Comparison of ENCODE assay signal across 1 cellular context in the genomic region with DNA sequence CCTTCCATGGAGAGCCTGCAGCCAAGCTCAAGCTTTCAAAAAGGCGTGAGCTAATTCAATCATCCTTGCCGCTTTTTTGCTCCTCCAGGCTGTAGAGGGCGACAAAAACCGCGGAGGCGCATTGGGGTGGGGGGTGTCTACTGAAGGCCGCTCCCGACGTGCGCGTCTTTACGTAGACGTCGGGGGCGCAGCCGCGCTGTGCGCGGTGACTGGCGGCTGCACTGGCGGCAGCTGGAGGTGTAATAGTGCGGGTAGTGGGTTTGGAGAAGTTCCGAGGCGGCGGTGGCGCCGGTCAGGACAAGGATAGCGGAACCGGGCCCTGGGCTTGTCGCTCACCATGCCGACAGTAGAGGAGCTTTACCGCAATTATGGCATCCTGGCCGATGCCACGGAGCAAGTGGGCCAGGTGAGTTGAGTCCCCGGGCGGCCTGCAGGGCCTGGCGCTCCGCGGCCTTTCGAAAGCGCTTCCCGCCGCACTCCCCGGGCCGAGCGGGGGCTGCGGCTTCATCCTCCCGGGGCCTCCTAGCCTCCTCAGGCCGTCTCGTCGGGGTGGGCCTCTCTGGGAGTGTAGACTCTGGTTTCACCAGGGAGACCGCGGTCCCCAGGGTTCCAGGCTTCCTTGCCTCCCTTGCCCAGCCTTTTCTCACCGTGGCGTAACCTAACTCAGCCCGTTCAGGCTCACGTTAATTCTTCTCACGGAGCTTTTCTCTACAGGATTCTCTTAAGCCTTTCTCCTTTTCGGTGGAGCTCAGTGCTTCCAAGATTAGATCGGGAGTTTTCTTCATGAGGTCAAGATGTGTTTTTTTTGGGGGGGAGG.
TF ChIP-seq lines count a peak whose summit lies in the region.

A gene (plus strand): TSS at position 206 of the 817 bp plus-strand sequence. CDS start 132 bp downstream, at position 338.

TF ChIP-seq in HepG2, 621 proteins besides CTCF, POLR2A, EP300 and RAD21 (continued from another document and continues in another):
- TF ChIP-seq, protein P1, sequence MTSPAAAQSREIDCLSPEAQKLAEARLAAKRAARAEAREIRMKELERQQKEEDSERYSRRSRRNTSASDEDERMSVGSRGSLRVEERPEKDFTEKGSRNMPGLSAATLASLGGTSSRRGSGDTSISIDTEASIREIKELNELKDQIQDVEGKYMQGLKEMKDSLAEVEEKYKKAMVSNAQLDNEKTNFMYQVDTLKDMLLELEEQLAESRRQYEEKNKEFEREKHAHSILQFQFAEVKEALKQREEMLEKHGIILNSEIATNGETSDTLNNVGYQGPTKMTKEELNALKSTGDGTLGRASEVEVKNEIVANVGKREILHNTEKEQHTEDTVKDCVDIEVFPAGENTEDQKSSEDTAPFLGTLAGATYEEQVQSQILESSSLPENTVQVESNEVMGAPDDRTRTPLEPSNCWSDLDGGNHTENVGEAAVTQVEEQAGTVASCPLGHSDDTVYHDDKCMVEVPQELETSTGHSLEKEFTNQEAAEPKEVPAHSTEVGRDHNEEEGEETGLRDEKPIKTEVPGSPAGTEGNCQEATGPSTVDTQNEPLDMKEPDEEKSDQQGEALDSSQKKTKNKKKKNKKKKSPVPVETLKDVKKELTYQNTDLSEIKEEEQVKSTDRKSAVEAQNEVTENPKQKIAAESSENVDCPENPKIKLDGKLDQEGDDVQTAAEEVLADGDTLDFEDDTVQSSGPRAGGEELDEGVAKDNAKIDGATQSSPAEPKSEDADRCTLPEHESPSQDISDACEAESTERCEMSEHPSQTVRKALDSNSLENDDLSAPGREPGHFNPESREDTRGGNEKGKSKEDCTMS (CRISPR knock-in tag; conservative IDR thresholded peaks at IDR 0.05) = no peak
- TF ChIP-seq NFKB2 (CRISPR knock-in tag; IDR thresholded peaks at IDR 0.05; ENCODE audit: borderline replicate concordance) (peak; percentile 71; the same call in 1 of the 2 replicates), ZNF558 (CRISPR knock-in tag; IDR thresholded peaks at IDR 0.05; ENCODE audit: borderline replicate concordance) (peak; percentile 71; the same call in 1 of the 2 replicates), ZNF121 (CRISPR knock-in tag; IDR thresholded peaks at IDR 0.05) (peak; percentile 64; the same call in 1 of the 2 replicates), PRPF4 (IDR thresholded peaks at IDR 0.05; ENCODE audit: low read depth, low read length, poor library complexity, severe bottlenecking) (no peak), ADNP (CRISPR knock-in tag; IDR thresholded peaks at IDR 0.05) (no peak), DNMT1 (CRISPR knock-in tag; IDR thresholded peaks at IDR 0.05) (no peak), ZFP90 (CRISPR knock-in tag; IDR thresholded peaks at IDR 0.05; ENCODE audit: borderline replicate concordance) (peak; percentile 73; the same call in 1 of the 2 replicates), SMAD1 (CRISPR knock-in tag; IDR thresholded peaks at IDR 0.05; ENCODE audit: borderline replicate concordance, low read depth) (peak; percentile 76; the same call in 1 of the 2 replicates), FOXA1 (IDR thresholded peaks at IDR 0.05) (no peak), FOXA1 (CRISPR knock-in tag; IDR thresholded peaks at IDR 0.05) (peak; percentile 55; the same call in 1 of the 2 replicates), ZFX (CRISPR knock-in tag; IDR thresholded peaks at IDR 0.05; ENCODE audit: low read depth) (peak; percentile 98), ZC3H4 (CRISPR knock-in tag; IDR thresholded peaks at IDR 0.05; ENCODE audit: borderline replicate concordance) (no peak), MXD4 (CRISPR knock-in tag; IDR thresholded peaks at IDR 0.05) (peak; percentile 67), ZNF839 (CRISPR knock-in tag; IDR thresholded peaks at IDR 0.05; ENCODE audit: borderline replicate concordance) (no peak), ZMYM2 (CRISPR knock-in tag; IDR thresholded peaks at IDR 0.05) (no peak), ERF (CRISPR knock-in tag; IDR thresholded peaks at IDR 0.05) (peak; percentile 39; the same call in 1 of the 2 replicates), SRF (IDR thresholded peaks at IDR 0.05; ENCODE audit: low read depth, low read length) (no peak), ZSCAN30 (CRISPR knock-in tag; IDR thresholded peaks at IDR 0.05) (no peak), TCF7L2 (IDR thresholded peaks at IDR 0.05; ENCODE audit: low read depth, low read length) (no peak), ZNF674 (CRISPR knock-in tag; IDR thresholded peaks at IDR 0.05; ENCODE audit: low read depth) (no peak), ZNF333 (CRISPR knock-in tag; IDR thresholded peaks at IDR 0.05; ENCODE audit: borderline replicate concordance) (no peak), FOXA3 (CRISPR knock-in tag; IDR thresholded peaks at IDR 0.05) (peak; percentile 55), FOXK1 (CRISPR knock-in tag; IDR thresholded peaks at IDR 0.05; ENCODE audit: borderline replicate concordance, low read depth) (peak; percentile 88; the same call in 1 of the 2 replicates), STAG1 (CRISPR knock-in tag; IDR thresholded peaks at IDR 0.05) (no peak), FOXC1 (CRISPR knock-in tag; IDR thresholded peaks at IDR 0.05; ENCODE audit: borderline replicate concordance) (peak; percentile 54; the same call in 1 of the 2 replicates), MAF1 (CRISPR knock-in tag; IDR thresholded peaks at IDR 0.05; ENCODE audit: borderline replicate concordance) (peak; percentile 87; the same call in 1 of the 2 replicates), NAIF1 (CRISPR knock-in tag; IDR thresholded peaks at IDR 0.05; ENCODE audit: borderline replicate concordance) (peak; percentile 91), CHD2 (IDR thresholded peaks at IDR 0.05; ENCODE audit: low read depth, low read length) (no peak), JUNB (CRISPR knock-in tag; IDR thresholded peaks at IDR 0.05; ENCODE audit: borderline replicate concordance) (no peak), ZNF782 (CRISPR knock-in tag; IDR thresholded peaks at IDR 0.05; ENCODE audit: borderline replicate concordance) (peak; percentile 95), ZNF260 (CRISPR knock-in tag; IDR thresholded peaks at IDR 0.05; ENCODE audit: borderline replicate concordance, low read depth) (no peak), ZKSCAN5 (CRISPR knock-in tag; IDR thresholded peaks at IDR 0.05) (no peak), ZNF589 (CRISPR knock-in tag; conservative IDR thresholded peaks at IDR 0.05) (no peak), SATB2 (CRISPR knock-in tag; IDR thresholded peaks at IDR 0.05) (0 out of 2 replicates have a peak, but pooled peaks have one; percentile 60)
- TF ChIP-seq, protein P2, sequence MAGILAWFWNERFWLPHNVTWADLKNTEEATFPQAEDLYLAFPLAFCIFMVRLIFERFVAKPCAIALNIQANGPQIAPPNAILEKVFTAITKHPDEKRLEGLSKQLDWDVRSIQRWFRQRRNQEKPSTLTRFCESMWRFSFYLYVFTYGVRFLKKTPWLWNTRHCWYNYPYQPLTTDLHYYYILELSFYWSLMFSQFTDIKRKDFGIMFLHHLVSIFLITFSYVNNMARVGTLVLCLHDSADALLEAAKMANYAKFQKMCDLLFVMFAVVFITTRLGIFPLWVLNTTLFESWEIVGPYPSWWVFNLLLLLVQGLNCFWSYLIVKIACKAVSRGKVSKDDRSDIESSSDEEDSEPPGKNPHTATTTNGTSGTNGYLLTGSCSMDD (CRISPR knock-in tag; IDR thresholded peaks at IDR 0.05) = no peak
- TF ChIP-seq, protein P3, sequence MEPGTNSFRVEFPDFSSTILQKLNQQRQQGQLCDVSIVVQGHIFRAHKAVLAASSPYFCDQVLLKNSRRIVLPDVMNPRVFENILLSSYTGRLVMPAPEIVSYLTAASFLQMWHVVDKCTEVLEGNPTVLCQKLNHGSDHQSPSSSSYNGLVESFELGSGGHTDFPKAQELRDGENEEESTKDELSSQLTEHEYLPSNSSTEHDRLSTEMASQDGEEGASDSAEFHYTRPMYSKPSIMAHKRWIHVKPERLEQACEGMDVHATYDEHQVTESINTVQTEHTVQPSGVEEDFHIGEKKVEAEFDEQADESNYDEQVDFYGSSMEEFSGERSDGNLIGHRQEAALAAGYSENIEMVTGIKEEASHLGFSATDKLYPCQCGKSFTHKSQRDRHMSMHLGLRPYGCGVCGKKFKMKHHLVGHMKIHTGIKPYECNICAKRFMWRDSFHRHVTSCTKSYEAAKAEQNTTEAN (CRISPR knock-in tag; conservative IDR thresholded peaks at IDR 0.05) = 0 out of 2 replicates have a peak, but pooled peaks have one; percentile 68
- TF ChIP-seq, protein P4, sequence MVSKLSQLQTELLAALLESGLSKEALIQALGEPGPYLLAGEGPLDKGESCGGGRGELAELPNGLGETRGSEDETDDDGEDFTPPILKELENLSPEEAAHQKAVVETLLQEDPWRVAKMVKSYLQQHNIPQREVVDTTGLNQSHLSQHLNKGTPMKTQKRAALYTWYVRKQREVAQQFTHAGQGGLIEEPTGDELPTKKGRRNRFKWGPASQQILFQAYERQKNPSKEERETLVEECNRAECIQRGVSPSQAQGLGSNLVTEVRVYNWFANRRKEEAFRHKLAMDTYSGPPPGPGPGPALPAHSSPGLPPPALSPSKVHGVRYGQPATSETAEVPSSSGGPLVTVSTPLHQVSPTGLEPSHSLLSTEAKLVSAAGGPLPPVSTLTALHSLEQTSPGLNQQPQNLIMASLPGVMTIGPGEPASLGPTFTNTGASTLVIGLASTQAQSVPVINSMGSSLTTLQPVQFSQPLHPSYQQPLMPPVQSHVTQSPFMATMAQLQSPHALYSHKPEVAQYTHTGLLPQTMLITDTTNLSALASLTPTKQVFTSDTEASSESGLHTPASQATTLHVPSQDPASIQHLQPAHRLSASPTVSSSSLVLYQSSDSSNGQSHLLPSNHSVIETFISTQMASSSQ (IDR thresholded peaks at IDR 0.05; ENCODE audit: low read depth) = peak; percentile 31; the same call in 1 of the 2 replicates
- TF ChIP-seq, protein P4 (CRISPR knock-in tag; IDR thresholded peaks at IDR 0.05; ENCODE audit: borderline replicate concordance) = peak; percentile 55; the same call in 1 of the 2 replicates
- TF ChIP-seq, protein P5, sequence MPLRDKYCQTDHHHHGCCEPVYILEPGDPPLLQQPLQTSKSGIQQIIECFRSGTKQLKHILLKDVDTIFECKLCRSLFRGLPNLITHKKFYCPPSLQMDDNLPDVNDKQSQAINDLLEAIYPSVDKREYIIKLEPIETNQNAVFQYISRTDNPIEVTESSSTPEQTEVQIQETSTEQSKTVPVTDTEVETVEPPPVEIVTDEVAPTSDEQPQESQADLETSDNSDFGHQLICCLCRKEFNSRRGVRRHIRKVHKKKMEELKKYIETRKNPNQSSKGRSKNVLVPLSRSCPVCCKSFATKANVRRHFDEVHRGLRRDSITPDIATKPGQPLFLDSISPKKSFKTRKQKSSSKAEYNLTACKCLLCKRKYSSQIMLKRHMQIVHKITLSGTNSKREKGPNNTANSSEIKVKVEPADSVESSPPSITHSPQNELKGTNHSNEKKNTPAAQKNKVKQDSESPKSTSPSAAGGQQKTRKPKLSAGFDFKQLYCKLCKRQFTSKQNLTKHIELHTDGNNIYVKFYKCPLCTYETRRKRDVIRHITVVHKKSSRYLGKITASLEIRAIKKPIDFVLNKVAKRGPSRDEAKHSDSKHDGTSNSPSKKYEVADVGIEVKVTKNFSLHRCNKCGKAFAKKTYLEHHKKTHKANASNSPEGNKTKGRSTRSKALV (CRISPR knock-in tag; IDR thresholded peaks at IDR 0.05) = no peak
- TF ChIP-seq, protein P6, sequence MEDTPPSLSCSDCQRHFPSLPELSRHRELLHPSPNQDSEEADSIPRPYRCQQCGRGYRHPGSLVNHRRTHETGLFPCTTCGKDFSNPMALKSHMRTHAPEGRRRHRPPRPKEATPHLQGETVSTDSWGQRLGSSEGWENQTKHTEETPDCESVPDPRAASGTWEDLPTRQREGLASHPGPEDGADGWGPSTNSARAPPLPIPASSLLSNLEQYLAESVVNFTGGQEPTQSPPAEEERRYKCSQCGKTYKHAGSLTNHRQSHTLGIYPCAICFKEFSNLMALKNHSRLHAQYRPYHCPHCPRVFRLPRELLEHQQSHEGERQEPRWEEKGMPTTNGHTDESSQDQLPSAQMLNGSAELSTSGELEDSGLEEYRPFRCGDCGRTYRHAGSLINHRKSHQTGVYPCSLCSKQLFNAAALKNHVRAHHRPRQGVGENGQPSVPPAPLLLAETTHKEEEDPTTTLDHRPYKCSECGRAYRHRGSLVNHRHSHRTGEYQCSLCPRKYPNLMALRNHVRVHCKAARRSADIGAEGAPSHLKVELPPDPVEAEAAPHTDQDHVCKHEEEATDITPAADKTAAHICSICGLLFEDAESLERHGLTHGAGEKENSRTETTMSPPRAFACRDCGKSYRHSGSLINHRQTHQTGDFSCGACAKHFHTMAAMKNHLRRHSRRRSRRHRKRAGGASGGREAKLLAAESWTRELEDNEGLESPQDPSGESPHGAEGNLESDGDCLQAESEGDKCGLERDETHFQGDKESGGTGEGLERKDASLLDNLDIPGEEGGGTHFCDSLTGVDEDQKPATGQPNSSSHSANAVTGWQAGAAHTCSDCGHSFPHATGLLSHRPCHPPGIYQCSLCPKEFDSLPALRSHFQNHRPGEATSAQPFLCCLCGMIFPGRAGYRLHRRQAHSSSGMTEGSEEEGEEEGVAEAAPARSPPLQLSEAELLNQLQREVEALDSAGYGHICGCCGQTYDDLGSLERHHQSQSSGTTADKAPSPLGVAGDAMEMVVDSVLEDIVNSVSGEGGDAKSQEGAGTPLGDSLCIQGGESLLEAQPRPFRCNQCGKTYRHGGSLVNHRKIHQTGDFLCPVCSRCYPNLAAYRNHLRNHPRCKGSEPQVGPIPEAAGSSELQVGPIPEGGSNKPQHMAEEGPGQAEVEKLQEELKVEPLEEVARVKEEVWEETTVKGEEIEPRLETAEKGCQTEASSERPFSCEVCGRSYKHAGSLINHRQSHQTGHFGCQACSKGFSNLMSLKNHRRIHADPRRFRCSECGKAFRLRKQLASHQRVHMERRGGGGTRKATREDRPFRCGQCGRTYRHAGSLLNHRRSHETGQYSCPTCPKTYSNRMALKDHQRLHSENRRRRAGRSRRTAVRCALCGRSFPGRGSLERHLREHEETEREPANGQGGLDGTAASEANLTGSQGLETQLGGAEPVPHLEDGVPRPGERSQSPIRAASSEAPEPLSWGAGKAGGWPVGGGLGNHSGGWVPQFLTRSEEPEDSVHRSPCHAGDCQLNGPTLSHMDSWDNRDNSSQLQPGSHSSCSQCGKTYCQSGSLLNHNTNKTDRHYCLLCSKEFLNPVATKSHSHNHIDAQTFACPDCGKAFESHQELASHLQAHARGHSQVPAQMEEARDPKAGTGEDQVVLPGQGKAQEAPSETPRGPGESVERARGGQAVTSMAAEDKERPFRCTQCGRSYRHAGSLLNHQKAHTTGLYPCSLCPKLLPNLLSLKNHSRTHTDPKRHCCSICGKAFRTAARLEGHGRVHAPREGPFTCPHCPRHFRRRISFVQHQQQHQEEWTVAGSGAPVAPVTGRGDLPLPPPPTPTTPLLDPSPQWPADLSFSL (CRISPR knock-in tag; IDR thresholded peaks at IDR 0.05) = no peak
